8 cellular contexts compared by ENCODE assay signal in the genomic region with DNA sequence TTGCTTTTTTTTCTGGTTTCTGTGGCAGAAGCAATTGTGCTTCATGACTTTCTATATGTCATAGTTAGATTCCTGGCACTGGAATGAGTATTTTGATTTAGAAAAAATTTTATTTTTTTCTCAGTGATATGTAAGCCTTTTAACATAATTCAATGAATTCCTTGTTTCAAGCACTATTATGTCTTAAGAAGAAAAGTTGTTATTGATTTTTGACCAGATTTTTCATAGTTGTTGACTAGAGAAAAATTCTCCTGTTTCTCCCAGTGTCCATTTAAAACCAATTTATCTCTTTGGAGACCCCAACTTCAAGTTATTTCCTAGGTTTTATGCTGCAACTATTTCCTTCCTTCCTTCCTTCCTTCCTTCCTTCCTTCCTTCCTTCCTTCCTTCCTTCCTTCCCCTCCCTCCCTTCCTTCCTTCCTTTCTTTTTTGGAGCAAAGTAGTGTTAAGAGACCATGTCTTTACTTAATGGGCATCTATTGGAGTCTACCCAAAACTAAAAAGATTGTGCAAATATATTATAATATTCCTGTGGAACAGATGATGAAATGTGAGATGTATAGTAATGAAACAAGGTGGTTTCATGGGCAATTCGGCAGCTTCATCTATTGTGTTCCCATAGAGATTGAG.
"Had no signal": no experiment of that assay in that cellular context is flagged by ENCODE, and none has a peak within 500 bp of the region (broad histone marks: within the 10 kb centered on the region; RNA-seq: fewer than 3 reads in every experiment).

No MANE protein-coding gene starts in this region.

- FAIRE-seq: G401.6, GM12878, GM12891, GM12892, GM18507, GM19239 had no signal

- H3K4me3 ChIP-seq: GM12878 had no signal

- DNase-seq: GDM1, GF-D8 had no signal
